Comparison of ENCODE assay signal across 8 cellular contexts in the genomic region with DNA sequence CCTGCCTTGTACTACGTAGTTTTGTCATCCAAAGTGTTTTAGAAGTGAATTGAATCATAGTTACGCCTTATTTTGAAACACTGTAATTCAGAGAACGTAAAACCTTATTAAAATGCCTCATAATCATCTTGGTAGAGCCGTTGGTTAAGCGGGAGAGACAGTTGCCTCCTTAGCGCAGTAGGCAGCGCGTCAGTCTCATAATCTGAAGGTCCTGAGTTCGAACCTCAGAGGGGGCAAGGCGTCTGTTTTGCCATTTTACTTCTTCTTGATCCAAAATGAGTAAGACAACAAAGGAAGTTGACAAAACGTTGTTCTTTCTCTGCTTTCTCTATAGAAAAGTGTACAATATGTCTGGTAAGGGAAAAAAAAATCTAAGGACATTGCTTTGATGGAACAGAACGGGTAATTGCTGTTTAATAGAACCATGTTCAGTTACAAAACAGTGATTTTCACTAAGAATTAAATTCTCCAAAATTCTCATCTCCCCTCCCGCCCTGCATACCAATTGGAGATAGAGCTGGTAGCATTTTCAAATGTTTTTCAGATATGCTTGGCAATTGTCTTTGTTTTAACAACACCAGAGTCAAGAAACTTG.
DNase-seq lines count a peak whose midpoint lies in the region; ATAC-seq, FAIRE-seq and TF ChIP-seq lines count a peak whose summit lies in the region.

No MANE protein-coding gene starts in this region.

- peak overlapping the region; percentile 49 to 66 for H3K4me3 ChIP-seq in cardiac fibroblast (replicated peaks in 1 of 2; ENCODE audit: low read depth in 2 of 2, low read length in 2 of 2)

- peak overlapping the region; percentile 64; the same call in 1 of the 2 replicates for H3K27ac ChIP-seq in VCaP

- TF ChIP-seq CTCF in GM10266 (IDR thresholded peaks at IDR 0.05; ENCODE audit: control insufficient read depth, insufficient read depth, low read depth, missing control alignments) (no peak), VCaP (conservative IDR thresholded peaks at IDR 0.05) (no peak), cardiac fibroblast (IDR thresholded peaks at IDR 0.05; ENCODE audit: low read depth, low read length) (no peak)

- no peak for ATAC-seq in GM18861 (IDR thresholded peaks at IDR 0.05; ENCODE audit: unreplicated experiment)

- FAIRE-seq in islet of Langerhans (lab: Jason Lieb, UNC): peak; percentile 53

- DNase-seq in GM10266 (ENCODE audit: extremely low spot score) (peak; percentile 57), NCI-H2081 treated with DMSO at 0.1 percent for 48 hours (lab: John Stamatoyannopoulos, UW) (peak; percentile 35), cardiac fibroblast (ENCODE audit: low read depth in 2 of 2) (peak; percentile 87 to 94), NCI-H2107 treated with DMSO at 0.1 percent for 48 hours (lab: John Stamatoyannopoulos, UW; ENCODE audit: unreplicated experiment) (no peak)
- DNase-seq in stimulated activated CD4-positive, alpha-beta T cell treated with anti-CD3 and anti-CD28 coated beads, Interleukin-12 subunit alpha, Interleukin-12 subunit beta, amount 100 ng/mL, for 24 hours (ENCODE audit: low read depth in 2 of 2): peak; percentile 66 to 74
